In genomic region chr5:59358497-59358896, GRCh38 we compare ENCODE assay signal across 13 cellular contexts.
DNase-seq lines count a peak whose midpoint lies in the region; TF ChIP-seq lines count a peak whose summit lies in the region.
"Had no signal": no experiment of that assay in that cellular context is flagged by ENCODE, and none has a peak within 500 bp of the region (broad histone marks: within the 10 kb centered on the region; RNA-seq: fewer than 3 reads in every experiment).

No MANE protein-coding gene starts in this region.

- H3K27me3 ChIP-seq in muscle layer of duodenum (ENCODE audit: low read depth, low read length) (no peaks in the 10 kb centered on the region), uterus (no peaks in the 10 kb centered on the region)

- no peaks in the 10 kb centered on the region for H3K9me3 ChIP-seq in muscle layer of duodenum (ENCODE audit: control insufficient read depth in 1 of 2, low read length in 2 of 2)
- H3K9me3 ChIP-seq in uterus: no peaks in the 10 kb centered on the region

- H3K36me3 ChIP-seq in muscle layer of duodenum (ENCODE audit: control insufficient read depth in 1 of 2, insufficient read depth in 2 of 2, low read length in 2 of 2) (no peaks in the 10 kb centered on the region), uterus (no peaks in the 10 kb centered on the region)

- peak overlapping the region; percentile 47 for H3K27ac ChIP-seq in muscle layer of duodenum (ENCODE audit: low read length)
- H3K27ac ChIP-seq in uterus: peak overlapping the region; percentile 61 to 64

- H3K4me1 ChIP-seq in muscle layer of duodenum (ENCODE audit: control insufficient read depth in 1 of 2, insufficient read depth in 2 of 2, low read length in 2 of 2) (peaks cover 15 to 44% of the 10 kb centered on the region in 2 donors), uterus (no peaks in the 10 kb centered on the region)

- intact Hi-C loops in uterus (cut with DNase I; ENCODE audit: low total_unique reads): no loop called here

- DNase-seq in SKM-1 treated with dmso at 0.1 percent for 144 hours (lab: John Stamatoyannopoulos, UW; ENCODE audit: unreplicated experiment) (peak; percentile 22), SKM-1 (lab: John Stamatoyannopoulos, UW; ENCODE audit: unreplicated experiment) (no peak), fibroblast of the conjunctiva (ENCODE audit: low read depth) (peak; percentile 18), uterus (peak; percentile 22 to 28), DMS53 (lab: John Stamatoyannopoulos, UW) (no peak), COLO668 (lab: John Stamatoyannopoulos, UW; ENCODE audit: unreplicated experiment) (no peak), NCI-H226 (no peak)
- DNase-seq: ACHN, amygdala, GOT3, NCI-H1436 treated with DMSO at 0.1 percent for 48 hours, SIG-M5 had no signal

- no peak for TF ChIP-seq POLR2A in uterus (IDR thresholded peaks at IDR 0.05)

- TF ChIP-seq CTCF in uterus (IDR thresholded peaks at IDR 0.05): no peak

- H3K4me3 ChIP-seq in muscle layer of duodenum (ENCODE audit: low read depth in 1 of 2, low read length in 2 of 2) (peak overlapping the region in 1 of 2 donors; percentile 30), uterus (no peak overlapping the region)

Comparison
In these comparisons a context has a peak if more than half of its experiments do, and no peak if none do; other contexts are left out.
1. DNase-seq: peak in SKM-1 treated with dmso at 0.1 percent for 144 hours (single experiment), fibroblast of the conjunctiva (single experiment) and uterus (2 of 2); none in SKM-1 (single experiment), DMS53 (single experiment), COLO668 (single experiment) and NCI-H226 (single experiment).